ENCODE assay signal across 8 cellular contexts in genomic region chr6:6724319-6725119, GRCh38.
DNase-seq lines count a peak whose midpoint lies in the region; ATAC-seq and TF ChIP-seq lines count a peak whose summit lies in the region.

No MANE protein-coding gene starts in this region.

- 4 to 8% methylated on average over 32 to 33 of the region's 33 CpGs for WGBS in lower leg skin, 2 donors

- DNase-seq in AG09309 (ENCODE audit: low read depth): no peak
- peak; percentile 37 for DNase-seq in NCI-H510A (lab: John Stamatoyannopoulos, UW)
- DNase-seq in activated CD4-positive, alpha-beta T cell treated with anti-CD3 and anti-CD28 coated beads, Interleukin-2, amount 50 U/mL, for 4 hours: peak; percentile 49 to 51
- DNase-seq in dorsolateral prefrontal cortex: peak in 7 of 10 donors; percentile 14 to 70 (median 63)
- DNase-seq in lower leg skin (ENCODE audit: low spot score in 2 of 2): peak; percentile 72 to 92
- DNase-seq in stimulated activated CD4-positive, alpha-beta T cell treated with anti-CD3 and anti-CD28 coated beads, Interleukin-4, amount 100 ng/mL, for 4 hours: peak; percentile 56 to 58

- intact Hi-C loops in dorsolateral prefrontal cortex (cut with DNase I) (loop anchor here (2.0 kb wide), 1 partner anchor 518 kb away; no protein-coding TSS in a partner anchor), lower leg skin (cut with DNase I; ENCODE audit: low total_unique reads) (loop anchor here (5.0 kb wide), 1 partner anchor 518 kb away; no protein-coding TSS in a partner anchor)

- ATAC-seq in GM19351 (IDR thresholded peaks at IDR 0.05; ENCODE audit: unreplicated experiment): peak; percentile 66
- no peak for ATAC-seq in GM19035 (IDR thresholded peaks at IDR 0.05; ENCODE audit: unreplicated experiment)

- H3K27me3 ChIP-seq in dorsolateral prefrontal cortex: peaks cover 0 to 6% (median 0%) of the 10 kb centered on the region in 45 donors

- H3K4me3 ChIP-seq in AG09309 (ENCODE audit: control insufficient read depth, low read depth, low read length) (peak overlapping the region; percentile 41), dorsolateral prefrontal cortex (peak overlapping the region; percentile 15 to 67 (median 52)), lower leg skin (ENCODE audit: low read depth, poor library complexity, severe bottlenecking) (no peak overlapping the region)

- no peak for TF ChIP-seq POLR2A in lower leg skin (IDR thresholded peaks at IDR 0.05)

- H3K27ac ChIP-seq in dorsolateral prefrontal cortex: peak overlapping the region in 55 of 59 donors; percentile 23 to 88 (median 72)

- TF ChIP-seq CTCF in AG09309 (IDR thresholded peaks at IDR 0.05; ENCODE audit: control insufficient read depth, insufficient read depth, low read depth, low read length, missing control alignments) (peak; percentile 85), dorsolateral prefrontal cortex (IDR thresholded peaks at IDR 0.05 in 54 of 56, conservative IDR thresholded peaks at IDR 0.05 in 2 of 56; ENCODE audit: low read depth in 1 of 56, partially characterized antibody in 56 of 56) (peak; percentile 15 to 84 (median 68)), lower leg skin (IDR thresholded peaks at IDR 0.05) (no peak)

Comparison
In these comparisons a context has a peak if more than half of its experiments do, and no peak if none do; other contexts are left out.
1. CTCF ChIP-seq: peak in AG09309 (single experiment) and dorsolateral prefrontal cortex (56 of 56); none in lower leg skin (0 of 3).